Comparison of ENCODE assay signal across 18 cellular contexts in the genomic region with DNA sequence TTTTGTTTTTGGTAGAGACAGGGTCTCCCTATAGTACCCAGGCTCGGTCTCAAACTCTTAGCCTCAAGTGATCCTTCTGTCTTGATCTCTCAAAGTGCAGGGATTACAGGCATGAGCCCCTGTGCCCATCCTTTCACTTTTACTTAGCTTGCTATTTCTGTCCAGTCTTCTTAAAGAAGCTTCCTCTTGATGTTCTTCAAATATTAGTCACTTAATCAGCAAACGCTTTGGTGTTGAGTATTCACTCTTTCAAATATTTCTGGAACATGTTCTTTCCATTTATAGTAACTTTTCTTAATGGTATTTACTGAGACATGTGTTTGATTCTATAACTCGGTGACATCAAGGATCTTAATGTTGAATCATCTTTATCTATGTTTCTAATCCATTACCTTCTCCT.
"Had no signal": no experiment of that assay in that cellular context is flagged by ENCODE, and none has a peak within 500 bp of the region (broad histone marks: within the 10 kb centered on the region; RNA-seq: fewer than 3 reads in every experiment).

No MANE protein-coding gene starts in this region.

- H3K27me3 Mint-ChIP-seq: activated CD4-positive, alpha-beta memory T cell treated with anti-CD3 and anti-CD28 coated beads, Interleukin-2, amount 10 ng/mL, durations not matched to agents 7 days and 5 days; activated T-cell treated with anti-CD3 and anti-CD28 coated beads, Interleukin-2, amount 50 U/mL, for 24 hours; central memory CD8-positive, alpha-beta T cell; dendritic cell treated with granulocyte-macrophage colony-stimulating factor and Interleukin-4, amounts not matched to agents 40 ng/mL and 50 ng/mL, for 4 days; naive thymus-derived CD8-positive, alpha-beta T cell had no signal

- H3K27me3 ChIP-seq: adrenal gland, body of pancreas, gastrocnemius medialis, neutrophil had no signal

- ATAC-seq: body of pancreas; gastrocnemius medialis; heart right ventricle; left ventricle myocardium superior; naive thymus-derived CD8-positive, alpha-beta T cell; WTC11 had no signal

- H3K9me3 ChIP-seq: adrenal gland, body of pancreas, gastrocnemius medialis, heart right ventricle, neutrophil had no signal

- H3K4me1 ChIP-seq: body of pancreas, gastrocnemius medialis, heart right ventricle had no signal

- H3K36me3 ChIP-seq: adrenal gland, gastrocnemius medialis, heart right ventricle, neutrophil had no signal

- H3K9me3 Mint-ChIP-seq: memory B cell had no signal

- H3K27ac Mint-ChIP-seq: activated CD4-positive, alpha-beta memory T cell treated with anti-CD3 and anti-CD28 coated beads, Interleukin-2, amount 10 ng/mL, durations not matched to agents 7 days and 5 days; activated T-cell treated with anti-CD3 and anti-CD28 coated beads, Interleukin-2, amount 50 U/mL, for 24 hours; dendritic cell treated with granulocyte-macrophage colony-stimulating factor and Interleukin-4, amounts not matched to agents 40 ng/mL and 50 ng/mL, for 4 days; memory B cell; naive thymus-derived CD8-positive, alpha-beta T cell; WTC11 had no signal

- H3K4me3 ChIP-seq: adrenal gland, body of pancreas, gastrocnemius medialis, heart right ventricle had no signal

- H3K36me3 Mint-ChIP-seq: memory B cell had no signal

- H3K4me1 Mint-ChIP-seq: activated CD4-positive, alpha-beta memory T cell treated with anti-CD3 and anti-CD28 coated beads, Interleukin-2, amount 10 ng/mL, durations not matched to agents 7 days and 5 days; central memory CD8-positive, alpha-beta T cell; memory B cell; naive thymus-derived CD8-positive, alpha-beta T cell; WTC11 had no signal

- H3K4me3 Mint-ChIP-seq: activated CD4-positive, alpha-beta memory T cell treated with anti-CD3 and anti-CD28 coated beads, Interleukin-2, amount 10 ng/mL, durations not matched to agents 7 days and 5 days; activated T-cell treated with anti-CD3 and anti-CD28 coated beads, Interleukin-2, amount 50 U/mL, for 24 hours; central memory CD8-positive, alpha-beta T cell; dendritic cell treated with granulocyte-macrophage colony-stimulating factor and Interleukin-4, amounts not matched to agents 40 ng/mL and 50 ng/mL, for 4 days; memory B cell; naive thymus-derived CD8-positive, alpha-beta T cell; WTC11 had no signal

- DNase-seq: activated CD4-positive, alpha-beta memory T cell treated with anti-CD3 and anti-CD28 coated beads, Interleukin-2, amount 10 ng/mL, durations not matched to agents 7 days and 5 days; activated CD4-positive, alpha-beta T cell treated with anti-CD3 and anti-CD28 coated beads for 4 hours; activated naive CD4-positive, alpha-beta T cell treated with anti-CD3 and anti-CD28 coated beads, Interleukin-2, amount 50 U/mL, for 16 hours; activated T-cell treated with anti-CD3 and anti-CD28 coated beads, Interleukin-2, amount 50 U/mL, for 24 hours; adrenal gland; body of pancreas; effector memory CD4-positive, alpha-beta T cell; gastrocnemius medialis; heart right ventricle; left ventricle myocardium superior; naive thymus-derived CD8-positive, alpha-beta T cell; posterior cingulate gyrus; T-helper 2 cell had no signal

- H3K27ac ChIP-seq: adrenal gland, body of pancreas, gastrocnemius medialis, heart right ventricle, neutrophil had no signal
